Comparison of ENCODE assay signal across 9 cellular contexts in genomic region chr16:27243725-27244362, GRCh38. TPM values are rescaled to one million over a fixed set of nuclear protein-coding genes. Genes with fewer than 3 reads are reported as not detected.
DNase-seq lines count a peak whose midpoint lies in the region; ATAC-seq and TF ChIP-seq lines count a peak whose summit lies in the region.
"Had no signal": no experiment of that assay in that cellular context is flagged by ENCODE, and none has a peak within 500 bp of the region (broad histone marks: within the 10 kb centered on the region; RNA-seq: fewer than 3 reads in every experiment).

No MANE protein-coding gene starts in this region.

- CTCF ChIA-PET in activated B cell treated with CpG ODN at 0.5 μM for 24 hours (lab: Charles Lee), result interaction anchor here (1.5 kb wide), 1 partner anchor 9 kb away, joined by 6 read pairs; no protein-coding TSS in a partner anchor

- peaks cover 23% of the 10 kb centered on the region for H3K36me3 Mint-ChIP-seq in CD4-positive, CD25-positive, alpha-beta regulatory T cell
- H3K36me3 Mint-ChIP-seq in activated B cell treated with CpG ODN at 0.5 μM for 24 hours (ENCODE audit: low read depth), result peaks cover 40% of the 10 kb centered on the region

- no peak for ATAC-seq in CD4-positive, CD25-positive, alpha-beta regulatory T cell (ENCODE audit: low read depth in 2 of 2)
- ATAC-seq in activated B cell treated with CpG ODN at 0.5 μM for 24 hours (ENCODE audit: low read depth) (no peak), GM19452 (IDR thresholded peaks at IDR 0.05; ENCODE audit: unreplicated experiment) (no peak)

- no peak for TF ChIP-seq EP300 in esophagus muscularis mucosa (IDR thresholded peaks at IDR 0.05)
- TF ChIP-seq EP300 in sigmoid colon (IDR thresholded peaks at IDR 0.05), result no peak

- H3K4me1 ChIP-seq in CD4-positive, CD25-positive, alpha-beta regulatory T cell (ENCODE audit: control insufficient read depth, insufficient read depth, low read length, poor library complexity, severe bottlenecking), result peaks cover 15% of the 10 kb centered on the region
- H3K4me1 ChIP-seq in esophagus muscularis mucosa, result peaks cover 50 to 77% (median 73%) of the 10 kb centered on the region in 4 donors
- H3K4me1 ChIP-seq in sigmoid colon, result peaks cover 0 to 75% (median 62%) of the 10 kb centered on the region in 4 donors
- no peaks in the 10 kb centered on the region for H3K4me1 ChIP-seq in HAP-1

- no peaks in the 10 kb centered on the region for H3K27me3 Mint-ChIP-seq in CD4-positive, CD25-positive, alpha-beta regulatory T cell
- no peaks in the 10 kb centered on the region for H3K27me3 Mint-ChIP-seq in activated B cell treated with CpG ODN at 0.5 μM for 24 hours

- H3K27ac ChIP-seq in CD4-positive, CD25-positive, alpha-beta regulatory T cell (ENCODE audit: insufficient read depth, low read length, poor library complexity, severe bottlenecking), result no peak overlapping the region
- H3K27ac ChIP-seq in esophagus muscularis mucosa (replicated peaks in 1 of 4), result peak overlapping the region; percentile 80 to 89 (median 84)
- H3K27ac ChIP-seq in sigmoid colon, result peak overlapping the region; percentile 75 to 86 (median 84)

- TF ChIP-seq CTCF in activated B cell treated with CpG ODN at 0.5 μM for 24 hours (IDR thresholded peaks at IDR 0.05) (no peak), esophagus muscularis mucosa (IDR thresholded peaks at IDR 0.05) (no peak), sigmoid colon (IDR thresholded peaks at IDR 0.05) (no peak)

- no peak overlapping the region for H3K4me3 ChIP-seq in CD4-positive, CD25-positive, alpha-beta regulatory T cell (ENCODE audit: low read depth, low read length)
- no peak overlapping the region for H3K4me3 ChIP-seq in esophagus muscularis mucosa
- no peak overlapping the region for H3K4me3 ChIP-seq in sigmoid colon
- H3K4me3 ChIP-seq in HAP-1, result no peak overlapping the region

- POLR2A ChIA-PET in activated B cell treated with CpG ODN at 0.5 μM for 24 hours (lab: Charles Lee), result interaction anchor here (0.6 to 1.5 kb wide), 8 partner anchors 9 to 206 kb away, joined by 3 to 8 read pairs (median 4); partner anchors contain the start of gene NSMCE1

- intact Hi-C loops in activated B cell treated with CpG ODN at 0.5 μM for 24 hours (cut with micrococcal nuclease), result loop anchor here (1.0 kb wide), 1 partner anchor 10 kb away; no protein-coding TSS in a partner anchor
- intact Hi-C loops in esophagus muscularis mucosa (cut with DNase I), result loop anchor here (5.0 kb wide), 2 partner anchors 73 to 93 kb away; no protein-coding TSS in a partner anchor
- intact Hi-C loops in sigmoid colon (cut with DNase I), result loop anchor here (2.0 to 5.0 kb wide), 2 partner anchors 71 to 93 kb away; no protein-coding TSS in a partner anchor

- no peak for DNase-seq in CD4-positive, CD25-positive, alpha-beta regulatory T cell
- DNase-seq in activated B cell treated with CpG ODN at 0.5 μM for 24 hours (no peak), esophagus muscularis mucosa (ENCODE audit: extremely low spot score) (no peak), sigmoid colon (peak; percentile 55), NCI-H1930 (lab: John Stamatoyannopoulos, UW) (no peak), NCI-H1436 treated with DMSO at 0.1 percent for 48 hours (lab: John Stamatoyannopoulos, UW) (no peak), HAP-1 (ENCODE audit: low spot score in 2 of 2) (no peak)
- DNase-seq: NCI-H1436 had no signal

- peak overlapping the region; percentile 72 to 87 (median 79) for H3K27ac Mint-ChIP-seq in CD4-positive, CD25-positive, alpha-beta regulatory T cell
- peak overlapping the region; percentile 62 for H3K27ac Mint-ChIP-seq in activated B cell treated with CpG ODN at 0.5 μM for 24 hours

- H3K4me3 Mint-ChIP-seq in CD4-positive, CD25-positive, alpha-beta regulatory T cell, result peak overlapping the region in 3 of 4 donors; percentile 43 to 72 (median 62)
- H3K4me3 Mint-ChIP-seq in activated B cell treated with CpG ODN at 0.5 μM for 24 hours, result no peak overlapping the region

- peaks cover 25 to 82% (median 49%) of the 10 kb centered on the region in 4 donors for H3K4me1 Mint-ChIP-seq in CD4-positive, CD25-positive, alpha-beta regulatory T cell
- H3K4me1 Mint-ChIP-seq in activated B cell treated with CpG ODN at 0.5 μM for 24 hours, result peaks cover 58% of the 10 kb centered on the region

- in situ Hi-C loops in HAP-1 (cut with MboI; ENCODE audit: low sequenced_read_pairs), result loop anchor here (25.0 kb wide), 1 partner anchor 218 kb away; no protein-coding TSS in a partner anchor

- TF ChIP-seq POLR2A in esophagus muscularis mucosa (IDR thresholded peaks at IDR 0.05; ENCODE audit: low read depth) (no peak), sigmoid colon (IDR thresholded peaks at IDR 0.05) (no peak)

- no peaks in the 10 kb centered on the region for H3K9me3 ChIP-seq in CD4-positive, CD25-positive, alpha-beta regulatory T cell (ENCODE audit: control insufficient read depth in 2 of 2, low read length in 2 of 2)
- H3K9me3 ChIP-seq in esophagus muscularis mucosa (no peaks in the 10 kb centered on the region), sigmoid colon (no peaks in the 10 kb centered on the region), HAP-1 (no peaks in the 10 kb centered on the region)

- H3K27me3 ChIP-seq in CD4-positive, CD25-positive, alpha-beta regulatory T cell (ENCODE audit: control insufficient read depth, insufficient read depth, low read length), result no peaks in the 10 kb centered on the region
- H3K27me3 ChIP-seq in esophagus muscularis mucosa (no peaks in the 10 kb centered on the region), sigmoid colon (no peaks in the 10 kb centered on the region), HAP-1 (ENCODE audit: low read depth) (no peaks in the 10 kb centered on the region)

- H3K9me3 Mint-ChIP-seq in CD4-positive, CD25-positive, alpha-beta regulatory T cell, result peaks cover 0 to 2% (median 0%) of the 10 kb centered on the region in 7 donors
- H3K9me3 Mint-ChIP-seq in activated B cell treated with CpG ODN at 0.5 μM for 24 hours, result peaks cover 5% of the 10 kb centered on the region

- H3K36me3 ChIP-seq in CD4-positive, CD25-positive, alpha-beta regulatory T cell (ENCODE audit: control insufficient read depth, insufficient read depth, low read length), result no peaks in the 10 kb centered on the region
- H3K36me3 ChIP-seq in esophagus muscularis mucosa (peaks cover 0 to 5% (median 0%) of the 10 kb centered on the region in 4 donors), sigmoid colon (no peaks in the 10 kb centered on the region), HAP-1 (replicated peaks) (peaks cover 3% of the 10 kb centered on the region)

- 90% methylated on average over 11 of the region's 11 CpGs for WGBS in esophagus muscularis mucosa
- 92% methylated on average over 11 of the region's 11 CpGs for WGBS in sigmoid colon, 2 donors

RNA-seq across cellular contexts. Expression of gene NSMCE1, which starts 24.7 kb away (rescaled TPM):
- 40.0 TPM for total RNA-seq in CD4-positive, CD25-positive, alpha-beta regulatory T cell
- polyA plus RNA-seq in CD4-positive, CD25-positive, alpha-beta regulatory T cell, result 100 to 1,000 TPM; 128 to 156 (median 138) TPM
- total RNA-seq in activated B cell treated with CpG ODN at 0.5 μM for 24 hours, result 61.0 and 68.3 TPM in 2 replicates
- total RNA-seq in esophagus muscularis mucosa, result 10 to 100 TPM; 49.7 to 68.8 (median 64.0) TPM
- total RNA-seq in sigmoid colon, result 10 to 100 TPM; 32.5 to 51.0 (median 45.1) TPM
- 10 to 100 TPM; 54.7 to 65.2 (median 64.2) TPM for polyA plus RNA-seq in sigmoid colon

RNA-seq across cellular contexts. Expression of gene KDM8, which starts 40.5 kb away (rescaled TPM):
- 14.7 TPM for total RNA-seq in CD4-positive, CD25-positive, alpha-beta regulatory T cell
- 1 to 10 TPM; 2.8 to 8.8 (median 4.3) TPM for polyA plus RNA-seq in CD4-positive, CD25-positive, alpha-beta regulatory T cell
- total RNA-seq in activated B cell treated with CpG ODN at 0.5 μM for 24 hours (13.4 and 17.9 TPM in 2 replicates), esophagus muscularis mucosa (1 to 10 TPM; 2.5 to 7.1 (median 3.7) TPM), sigmoid colon (1 to 10 TPM; 2.5 to 6.8 (median 3.7) TPM)
- polyA plus RNA-seq in sigmoid colon, result 1 to 10 TPM; 5.1 to 5.4 (median 5.4) TPM
